In genomic region chr7:94266278-94266677, GRCh38 we compare ENCODE assay signal across 1 cellular context.
TF ChIP-seq lines count a peak whose summit lies in the region.

No MANE protein-coding gene starts in this region.

TF ChIP-seq in K562, 482 proteins besides CTCF, POLR2A, EP300 and RAD21 (continued from another document):
- TF ChIP-seq, protein P1, sequence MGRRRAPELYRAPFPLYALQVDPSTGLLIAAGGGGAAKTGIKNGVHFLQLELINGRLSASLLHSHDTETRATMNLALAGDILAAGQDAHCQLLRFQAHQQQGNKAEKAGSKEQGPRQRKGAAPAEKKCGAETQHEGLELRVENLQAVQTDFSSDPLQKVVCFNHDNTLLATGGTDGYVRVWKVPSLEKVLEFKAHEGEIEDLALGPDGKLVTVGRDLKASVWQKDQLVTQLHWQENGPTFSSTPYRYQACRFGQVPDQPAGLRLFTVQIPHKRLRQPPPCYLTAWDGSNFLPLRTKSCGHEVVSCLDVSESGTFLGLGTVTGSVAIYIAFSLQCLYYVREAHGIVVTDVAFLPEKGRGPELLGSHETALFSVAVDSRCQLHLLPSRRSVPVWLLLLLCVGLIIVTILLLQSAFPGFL (CRISPR knock-in tag; IDR thresholded peaks at IDR 0.05), result no peak
- no peak for TF ChIP-seq ATF4 (CRISPR knock-in tag; IDR thresholded peaks at IDR 0.05)
- TF ChIP-seq RBBP5 (IDR thresholded peaks at IDR 0.05; ENCODE audit: borderline replicate concordance, insufficient read depth, low read length, poor library complexity, severe bottlenecking), result no peak
- no peak for TF ChIP-seq MEF2D (tag; conservative IDR thresholded peaks at IDR 0.05; ENCODE audit: low read depth)
- TF ChIP-seq, protein P2, sequence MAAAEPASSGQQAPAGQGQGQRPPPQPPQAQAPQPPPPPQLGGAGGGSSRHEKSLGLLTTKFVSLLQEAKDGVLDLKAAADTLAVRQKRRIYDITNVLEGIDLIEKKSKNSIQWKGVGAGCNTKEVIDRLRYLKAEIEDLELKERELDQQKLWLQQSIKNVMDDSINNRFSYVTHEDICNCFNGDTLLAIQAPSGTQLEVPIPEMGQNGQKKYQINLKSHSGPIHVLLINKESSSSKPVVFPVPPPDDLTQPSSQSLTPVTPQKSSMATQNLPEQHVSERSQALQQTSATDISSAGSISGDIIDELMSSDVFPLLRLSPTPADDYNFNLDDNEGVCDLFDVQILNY (CRISPR knock-in tag; IDR thresholded peaks at IDR 0.05), result no peak
- TF ChIP-seq HLTF (IDR thresholded peaks at IDR 0.05), result no peak
- no peak for TF ChIP-seq ZBTB5 (IDR thresholded peaks at IDR 0.05)
- no peak for TF ChIP-seq PHB (CRISPR knock-in tag; IDR thresholded peaks at IDR 0.05)
- TF ChIP-seq, protein P3, sequence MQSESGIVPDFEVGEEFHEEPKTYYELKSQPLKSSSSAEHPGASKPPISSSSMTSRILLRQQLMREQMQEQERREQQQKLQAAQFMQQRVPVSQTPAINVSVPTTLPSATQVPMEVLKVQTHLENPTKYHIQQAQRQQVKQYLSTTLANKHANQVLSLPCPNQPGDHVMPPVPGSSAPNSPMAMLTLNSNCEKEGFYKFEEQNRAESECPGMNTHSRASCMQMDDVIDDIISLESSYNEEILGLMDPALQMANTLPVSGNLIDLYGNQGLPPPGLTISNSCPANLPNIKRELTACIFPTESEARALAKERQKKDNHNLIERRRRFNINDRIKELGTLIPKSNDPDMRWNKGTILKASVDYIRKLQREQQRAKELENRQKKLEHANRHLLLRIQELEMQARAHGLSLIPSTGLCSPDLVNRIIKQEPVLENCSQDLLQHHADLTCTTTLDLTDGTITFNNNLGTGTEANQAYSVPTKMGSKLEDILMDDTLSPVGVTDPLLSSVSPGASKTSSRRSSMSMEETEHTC (IDR thresholded peaks at IDR 0.05), result no peak
TF ChIP-seq in K562: peak in this region for 2.
